ENCODE assay signal across 1 cellular context in the genomic region with DNA sequence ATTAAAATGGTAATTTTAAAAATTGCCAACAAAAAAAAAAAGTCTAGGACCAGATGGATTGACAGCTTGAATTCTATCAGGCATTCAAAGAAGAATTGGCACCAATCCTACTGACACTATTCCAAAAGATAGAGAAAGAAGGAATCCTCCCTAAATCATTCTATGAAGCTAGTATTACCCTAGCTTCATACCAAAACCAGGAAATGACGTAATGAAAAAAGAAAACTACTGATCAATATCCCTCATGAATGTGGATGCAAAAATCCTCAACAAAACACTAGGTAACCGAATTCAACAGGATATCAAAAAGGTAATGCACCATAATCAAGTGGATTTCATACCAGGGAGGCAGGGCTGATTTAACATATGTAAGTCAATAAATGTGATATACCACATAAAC.
TF ChIP-seq lines count a peak whose summit lies in the region.

No MANE protein-coding gene starts in this region.

TF ChIP-seq in GM12878, 131 proteins besides CTCF, POLR2A, EP300 and RAD21:
- TF ChIP-seq ZNF24 (IDR thresholded peaks at IDR 0.05) (no peak), ATF7 (IDR thresholded peaks at IDR 0.05; ENCODE audit: low read depth) (peak; percentile 76), ESRRA (IDR thresholded peaks at IDR 0.05; ENCODE audit: low read length) (no peak)
TF ChIP-seq in GM12878: peak in this region for 1.
